ENCODE assay signal across 8 cellular contexts in genomic region chr6:27161946-27162603, GRCh38.
DNase-seq lines count a peak whose midpoint lies in the region; ATAC-seq and TF ChIP-seq lines count a peak whose summit lies in the region.

No MANE protein-coding gene starts in this region.

- no peak for ATAC-seq in activated CD8-positive, alpha-beta memory T cell treated with anti-CD3 and anti-CD28 coated beads, Interleukin-2, amount 10 ng/mL, durations not matched to agents 7 days and 5 days
- ATAC-seq in GM19467 (IDR thresholded peaks at IDR 0.05; ENCODE audit: unreplicated experiment): no peak
- ATAC-seq in GM21526 (IDR thresholded peaks at IDR 0.05; ENCODE audit: low FRiP score, unreplicated experiment): no peak

- H3K4me1 Mint-ChIP-seq in activated CD8-positive, alpha-beta memory T cell treated with anti-CD3 and anti-CD28 coated beads, Interleukin-2, amount 10 ng/mL, durations not matched to agents 7 days and 5 days: peaks cover 27% of the 10 kb centered on the region
- peaks cover 4% of the 10 kb centered on the region for H3K4me1 Mint-ChIP-seq in endothelial cell (ENCODE audit: unreplicated experiment)
- peaks cover 24% of the 10 kb centered on the region for H3K4me1 Mint-ChIP-seq in neural crest cell

- peak overlapping the region; percentile 49 for H3K27ac Mint-ChIP-seq in activated CD8-positive, alpha-beta memory T cell treated with anti-CD3 and anti-CD28 coated beads, Interleukin-2, amount 10 ng/mL, durations not matched to agents 7 days and 5 days
- H3K27ac Mint-ChIP-seq in endothelial cell (ENCODE audit: unreplicated experiment) (no peak overlapping the region), neural crest cell (ENCODE audit: unreplicated experiment) (no peak overlapping the region)

- peak; percentile 59 for DNase-seq in activated CD8-positive, alpha-beta memory T cell treated with anti-CD3 and anti-CD28 coated beads, Interleukin-2, amount 10 ng/mL, durations not matched to agents 7 days and 5 days
- DNase-seq in activated CD8-positive, alpha-beta memory T cell treated with anti-CD3 and anti-CD28 coated beads for 24 hours: no peak
- peak; percentile 62 for DNase-seq in LoVo (ENCODE audit: low spot score)
- DNase-seq in SKM-1 treated with dmso at 0.1 percent for 144 hours (lab: John Stamatoyannopoulos, UW; ENCODE audit: unreplicated experiment): peak; percentile 50
- peak; percentile 24 for DNase-seq in endothelial cell (ENCODE audit: low spot score)
- DNase-seq in neural crest cell (ENCODE audit: low read depth, low spot score): no peak

- H3K4me3 Mint-ChIP-seq in activated CD8-positive, alpha-beta memory T cell treated with anti-CD3 and anti-CD28 coated beads, Interleukin-2, amount 10 ng/mL, durations not matched to agents 7 days and 5 days: no peak overlapping the region
- H3K4me3 Mint-ChIP-seq in endothelial cell (ENCODE audit: unreplicated experiment) (peak overlapping the region; percentile 10), neural crest cell (peak overlapping the region; percentile 34)

- H3K27me3 Mint-ChIP-seq in activated CD8-positive, alpha-beta memory T cell treated with anti-CD3 and anti-CD28 coated beads, Interleukin-2, amount 10 ng/mL, durations not matched to agents 7 days and 5 days: peaks cover 4% of the 10 kb centered on the region
- no peaks in the 10 kb centered on the region for H3K27me3 Mint-ChIP-seq in endothelial cell (ENCODE audit: unreplicated experiment)
- peaks cover 28% of the 10 kb centered on the region for H3K27me3 Mint-ChIP-seq in neural crest cell (ENCODE audit: low read depth)

- CTCF ChIA-PET in activated CD8-positive, alpha-beta memory T cell treated with anti-CD3 and anti-CD28 coated beads, Interleukin-2, amount 10 ng/mL, durations not matched to agents 7 days and 5 days (lab: Charles Lee): interaction anchor here (1.2 to 4.5 kb wide), 5 partner anchors 13 to 317 kb away, joined by 3 to 25 read pairs (median 4); partner anchors contain the start of gene ZNF184

- H3K9me3 Mint-ChIP-seq in activated CD8-positive, alpha-beta memory T cell treated with anti-CD3 and anti-CD28 coated beads, Interleukin-2, amount 10 ng/mL, durations not matched to agents 7 days and 5 days (ENCODE audit: low read depth): no peaks in the 10 kb centered on the region
- no peaks in the 10 kb centered on the region for H3K9me3 Mint-ChIP-seq in endothelial cell (ENCODE audit: unreplicated experiment)
- peaks cover 5% of the 10 kb centered on the region for H3K9me3 Mint-ChIP-seq in neural crest cell

- no peaks in the 10 kb centered on the region for H3K36me3 Mint-ChIP-seq in activated CD8-positive, alpha-beta memory T cell treated with anti-CD3 and anti-CD28 coated beads, Interleukin-2, amount 10 ng/mL, durations not matched to agents 7 days and 5 days
- no peaks in the 10 kb centered on the region for H3K36me3 Mint-ChIP-seq in endothelial cell (ENCODE audit: low read depth, unreplicated experiment)
- no peaks in the 10 kb centered on the region for H3K36me3 Mint-ChIP-seq in neural crest cell (ENCODE audit: low read depth)

- TF ChIP-seq CTCF in endothelial cell (IDR thresholded peaks at IDR 0.05; ENCODE audit: unreplicated experiment) (peak; percentile 99), neural crest cell (conservative IDR thresholded peaks at IDR 0.05) (peak; percentile 87)

Comparison
In these comparisons a context has a peak if more than half of its experiments do, and no peak if none do; other contexts are left out.
1. DNase-seq: peak in activated CD8-positive, alpha-beta memory T cell treated with anti-CD3 and anti-CD28 coated beads, Interleukin-2, amount 10 ng/mL, durations not matched to agents 7 days and 5 days (single experiment), LoVo (single experiment), SKM-1 treated with dmso at 0.1 percent for 144 hours (single experiment) and endothelial cell (single experiment); none in activated CD8-positive, alpha-beta memory T cell treated with anti-CD3 and anti-CD28 coated beads for 24 hours (single experiment) and neural crest cell (single experiment).